In the genomic region with DNA sequence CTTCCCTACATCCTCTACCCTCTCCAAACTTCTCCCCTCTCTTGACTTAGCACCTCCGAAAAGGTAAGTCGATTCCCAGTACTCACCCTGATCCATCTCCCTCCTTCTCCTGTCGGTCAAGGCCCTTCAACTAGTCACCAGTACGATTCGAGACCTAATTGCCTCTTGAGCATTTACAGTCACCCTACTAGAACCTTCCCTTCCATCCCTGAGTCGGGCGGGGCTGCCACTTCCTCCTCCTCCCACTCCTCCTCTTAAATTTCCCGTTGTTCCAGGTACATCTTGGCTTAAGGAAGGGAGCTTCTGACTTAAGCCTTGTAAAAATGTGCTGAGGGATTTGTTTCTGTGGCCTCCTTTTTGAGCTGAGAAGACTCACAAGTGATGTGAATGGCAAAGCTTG, we compare ENCODE assay signal across 1 cellular context.
TF ChIP-seq lines count a peak whose summit lies in the region.

A gene (minus strand): TSS at position 101 of the 400 bp plus-strand sequence.

TF ChIP-seq in GM23338, 12 proteins besides CTCF, POLR2A, EP300 and RAD21 (continued from another document):
- TF ChIP-seq POLR2AphosphoS5 (IDR thresholded peaks at IDR 0.05; ENCODE audit: low read depth) (no peak), ZNF114 (CRISPR knock-in tag; IDR thresholded peaks at IDR 0.05) (no peak)
